34 cellular contexts compared by ENCODE assay signal in the genomic region with DNA sequence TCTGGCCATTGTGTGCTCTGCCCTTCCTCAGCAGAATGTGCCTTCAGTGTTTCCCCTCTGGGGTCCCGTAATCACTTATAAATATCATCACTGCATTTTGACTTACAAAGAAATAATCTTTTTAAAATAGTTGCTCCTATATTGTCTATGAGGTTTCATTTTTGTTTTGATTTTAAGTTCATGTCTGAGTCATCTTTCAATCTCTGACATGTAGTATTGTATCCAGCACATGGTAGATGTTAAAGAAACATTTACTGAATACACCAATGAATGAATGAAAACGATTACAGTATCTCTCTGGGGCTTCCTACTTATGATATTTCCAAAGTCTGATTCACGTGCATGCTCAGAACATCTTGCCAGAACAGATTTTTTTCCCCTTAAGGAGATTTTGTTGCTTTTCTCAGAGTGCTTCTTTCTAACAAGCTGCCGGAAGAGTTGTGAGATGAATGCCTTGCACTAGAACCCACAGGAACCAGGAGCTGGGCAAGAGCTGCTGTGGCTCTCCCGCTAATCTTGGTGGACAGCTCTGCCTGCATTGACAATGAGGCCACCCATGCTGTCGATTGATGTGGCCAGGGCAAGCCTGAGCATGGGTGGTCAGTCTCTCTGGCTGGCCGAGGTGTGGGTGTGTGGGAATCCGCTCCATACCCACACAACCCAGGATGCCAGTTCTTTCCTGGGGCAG.
"Had no signal": no experiment of that assay in that cellular context is flagged by ENCODE, and none has a peak within 500 bp of the region (broad histone marks: within the 10 kb centered on the region; RNA-seq: fewer than 3 reads in every experiment).

No MANE protein-coding gene starts in this region.

- H3K4me3 ChIP-seq: MG63, Peyer's patch, SK-N-MC had no signal

- H3K4me1 Mint-ChIP-seq: activated CD4-positive, alpha-beta T cell treated with anti-CD3 and anti-CD28 coated beads, Interleukin-2, amount 10 ng/mL, durations not matched to agents 7 days and 5 days; activated naive CD4-positive, alpha-beta T cell treated with anti-CD3 and anti-CD28 coated beads, Interleukin-2, amount 10 ng/mL, durations not matched to agents 7 days and 5 days; activated naive CD8-positive, alpha-beta T cell treated with anti-CD3 and anti-CD28 coated beads, Interleukin-2, amount 50 U/mL, for 24 hours; IgD-negative memory B cell had no signal

- H3K9me3 ChIP-seq: MG63, Peyer's patch had no signal

- H3K27me3 ChIP-seq: brain microvascular endothelial cell, MG63, Peyer's patch had no signal

- H3K4me1 ChIP-seq: Peyer's patch had no signal

- H3K27ac ChIP-seq: brain microvascular endothelial cell, Peyer's patch, SK-N-MC had no signal

- H3K36me3 Mint-ChIP-seq: activated CD4-positive, alpha-beta memory T cell treated with anti-CD3 and anti-CD28 coated beads for 36 hours; activated naive CD4-positive, alpha-beta T cell treated with anti-CD3 and anti-CD28 coated beads, Interleukin-2, amount 10 ng/mL, durations not matched to agents 7 days and 5 days; activated naive CD8-positive, alpha-beta T cell; IgD-negative memory B cell had no signal

- DNase-seq: activated CD4-positive, alpha-beta memory T cell treated with anti-CD3 and anti-CD28 coated beads for 36 hours; activated CD4-positive, alpha-beta T cell treated with anti-CD3 and anti-CD28 coated beads, Interleukin-2, amount 10 ng/mL, durations not matched to agents 7 days and 5 days; activated CD8-positive, alpha-beta memory T cell treated with anti-CD3 and anti-CD28 coated beads, Interleukin-2, amount 50 U/mL, for 4 hours; activated naive CD4-positive, alpha-beta T cell treated with anti-CD3 and anti-CD28 coated beads, Interleukin-2, amount 10 ng/mL, durations not matched to agents 7 days and 5 days; activated naive CD8-positive, alpha-beta T cell treated with anti-CD3 and anti-CD28 coated beads, Interleukin-2, amount 50 U/mL, for 24 hours; activated T-cell treated with anti-CD3 and anti-CD28 coated beads for 4 hours; activated T-cell treated with anti-CD3 and anti-CD28 coated beads, Interleukin-2, amount 50 U/mL, for 4 hours; anterior cingulate cortex; brain microvascular endothelial cell; central memory CD4-positive, alpha-beta T cell; Karpas-422; KBM-7; MG63; NCI-H1048; NCI-H1105 treated with DMSO at 0.1 percent for 48 hours; NCI-H1436; NCI-H1694; NCI-H1930; NCI-H2081 treated with DMSO at 0.1 percent for 48 hours; NCI-H226; NCI-H446 treated with DMSO at 0.1 percent for 48 hours; NCI-H524; NCI-H69; NCI-H82; NK-92 treated with Interleukin-12 subunit alpha and Interleukin-12 subunit beta, amount 100 ng/mL, for 24 hours; PC-3; Peyer's patch; RPMI8226; SIG-M5; T1000 had no signal

- H3K36me3 ChIP-seq: brain microvascular endothelial cell, MG63, Peyer's patch had no signal

- H3K27ac Mint-ChIP-seq: activated CD4-positive, alpha-beta memory T cell treated with anti-CD3 and anti-CD28 coated beads for 36 hours; activated CD4-positive, alpha-beta T cell treated with anti-CD3 and anti-CD28 coated beads, Interleukin-2, amount 10 ng/mL, durations not matched to agents 7 days and 5 days; activated naive CD4-positive, alpha-beta T cell treated with anti-CD3 and anti-CD28 coated beads, Interleukin-2, amount 10 ng/mL, durations not matched to agents 7 days and 5 days; activated naive CD8-positive, alpha-beta T cell; activated naive CD8-positive, alpha-beta T cell treated with anti-CD3 and anti-CD28 coated beads, Interleukin-2, amount 50 U/mL, for 24 hours; activated T-helper 1 cell treated with anti-CD3 and anti-CD28 coated beads, Interleukin-12 subunit alpha, Interleukin-12 subunit beta, Interleukin-2, Interleukin-4 antibody, amounts not matched to agents 30 ng/mL and 10 ng/mL and 1 ng/mL, durations not matched to agents 14 hours and 24 hours and 36 hours; IgD-negative memory B cell had no signal

- H3K27me3 Mint-ChIP-seq: activated CD4-positive, alpha-beta T cell treated with anti-CD3 and anti-CD28 coated beads, Interleukin-2, amount 10 ng/mL, durations not matched to agents 7 days and 5 days; IgD-negative memory B cell had no signal

- H3K9me3 Mint-ChIP-seq: activated CD4-positive, alpha-beta memory T cell treated with anti-CD3 and anti-CD28 coated beads for 36 hours; activated CD4-positive, alpha-beta T cell treated with anti-CD3 and anti-CD28 coated beads, Interleukin-2, amount 10 ng/mL, durations not matched to agents 7 days and 5 days; activated naive CD4-positive, alpha-beta T cell treated with anti-CD3 and anti-CD28 coated beads, Interleukin-2, amount 10 ng/mL, durations not matched to agents 7 days and 5 days; activated naive CD8-positive, alpha-beta T cell treated with anti-CD3 and anti-CD28 coated beads, Interleukin-2, amount 50 U/mL, for 24 hours; activated T-cell treated with anti-CD3 and anti-CD28 coated beads, Interleukin-2, amount 50 U/mL, for 4 hours; activated T-helper 1 cell treated with anti-CD3 and anti-CD28 coated beads, Interleukin-12 subunit alpha, Interleukin-12 subunit beta, Interleukin-2, Interleukin-4 antibody, amounts not matched to agents 30 ng/mL and 10 ng/mL and 1 ng/mL, durations not matched to agents 14 hours and 24 hours and 36 hours had no signal

- H3K4me3 Mint-ChIP-seq: activated CD4-positive, alpha-beta memory T cell treated with anti-CD3 and anti-CD28 coated beads for 36 hours; activated CD4-positive, alpha-beta T cell treated with anti-CD3 and anti-CD28 coated beads, Interleukin-2, amount 10 ng/mL, durations not matched to agents 7 days and 5 days; activated naive CD4-positive, alpha-beta T cell treated with anti-CD3 and anti-CD28 coated beads, Interleukin-2, amount 10 ng/mL, durations not matched to agents 7 days and 5 days; activated naive CD8-positive, alpha-beta T cell; activated naive CD8-positive, alpha-beta T cell treated with anti-CD3 and anti-CD28 coated beads, Interleukin-2, amount 50 U/mL, for 24 hours; activated T-cell treated with anti-CD3 and anti-CD28 coated beads, Interleukin-2, amount 50 U/mL, for 4 hours; activated T-helper 1 cell treated with anti-CD3 and anti-CD28 coated beads, Interleukin-12 subunit alpha, Interleukin-12 subunit beta, Interleukin-2, Interleukin-4 antibody, amounts not matched to agents 30 ng/mL and 10 ng/mL and 1 ng/mL, durations not matched to agents 14 hours and 24 hours and 36 hours; IgD-negative memory B cell had no signal
